Comparison of ENCODE assay signal across 8 cellular contexts in genomic region chr16:19717781-19718623, GRCh38. TPM values are rescaled to one million over a fixed set of nuclear protein-coding genes. Genes with fewer than 3 reads are reported as not detected.
DNase-seq lines count a peak whose midpoint lies in the region; ATAC-seq, FAIRE-seq and TF ChIP-seq lines count a peak whose summit lies in the region.

Gene IQCK (plus strand): TSS chr16:19718271. CDS start chr16:19718307, 36 bp downstream.
Gene KNOP1 (minus strand): TSS chr16:19718227. CDS start chr16:19715035, 3,192 bp downstream.

- peaks cover 10% of the 10 kb centered on the region for H3K36me3 Mint-ChIP-seq in progenitor cell of endocrine pancreas (ENCODE audit: insufficient read depth)

- TF ChIP-seq CTCF in left ventricle myocardium inferior (IDR thresholded peaks at IDR 0.05; ENCODE audit: borderline replicate concordance) (peak; percentile 34), progenitor cell of endocrine pancreas (IDR thresholded peaks at IDR 0.05; ENCODE audit: unreplicated experiment) (no peak), upper lobe of right lung (IDR thresholded peaks at IDR 0.05) (no peak)

- no peaks in the 10 kb centered on the region for H3K9me3 ChIP-seq in left ventricle myocardium inferior (replicated peaks)
- H3K9me3 ChIP-seq in upper lobe of right lung, result no peaks in the 10 kb centered on the region

- peaks cover 64% of the 10 kb centered on the region for H3K4me1 ChIP-seq in left ventricle myocardium inferior
- H3K4me1 ChIP-seq in upper lobe of right lung, result peaks cover 18% of the 10 kb centered on the region

- DNase-seq in GM12891 (ENCODE audit: insufficient read length, low spot score) (peak; percentile 98), NCI-H1092 treated with DMSO at 0.1 percent for 48 hours (lab: John Stamatoyannopoulos, UW) (peak; percentile 87), T-helper 1 cell (peak; percentile 82 to 90 (median 86)), amygdala (lab: John Stamatoyannopoulos, UW) (peak in 55 of 56 donors; percentile 37 to 90 (median 76)), left ventricle myocardium inferior (peak; percentile 90), progenitor cell of endocrine pancreas (ENCODE audit: low spot score, unreplicated experiment) (peak; percentile 77), upper lobe of right lung (peak; percentile 96)

- H3K27ac Mint-ChIP-seq in progenitor cell of endocrine pancreas, result peak within 1 kb of the TSS; percentile 97

- peak within 1 kb of the TSS; percentile 97 for H3K4me3 Mint-ChIP-seq in progenitor cell of endocrine pancreas (ENCODE audit: low read depth)

- no peaks in the 10 kb centered on the region for H3K27me3 Mint-ChIP-seq in progenitor cell of endocrine pancreas

- peaks cover 47% of the 10 kb centered on the region for H3K4me1 Mint-ChIP-seq in progenitor cell of endocrine pancreas (ENCODE audit: low read depth)

- H3K9me3 Mint-ChIP-seq in progenitor cell of endocrine pancreas (ENCODE audit: low read depth), result no peaks in the 10 kb centered on the region

- H3K4me3 ChIP-seq in left ventricle myocardium inferior, result peak within 1 kb of the TSS; percentile 91
- H3K4me3 ChIP-seq in upper lobe of right lung, result peak within 1 kb of the TSS; percentile 74

- H3K27me3 ChIP-seq in left ventricle myocardium inferior (ENCODE audit: low read depth) (no peaks in the 10 kb centered on the region), upper lobe of right lung (no peaks in the 10 kb centered on the region)

- H3K27ac ChIP-seq in left ventricle myocardium inferior (replicated peaks) (peak within 1 kb of the TSS; percentile 90), upper lobe of right lung (peak within 1 kb of the TSS; percentile 75)

- peaks cover 20% of the 10 kb centered on the region for H3K36me3 ChIP-seq in left ventricle myocardium inferior
- H3K36me3 ChIP-seq in upper lobe of right lung, result peaks cover 9% of the 10 kb centered on the region

- intact Hi-C loops in left ventricle myocardium inferior (cut with micrococcal nuclease) (no loop called here), upper lobe of right lung (cut with DNase I) (no loop called here)

- peak; percentile 91 for FAIRE-seq in GM12891 (lab: Jason Lieb, UNC)

- peak; percentile 94 for ATAC-seq in HG02623 (IDR thresholded peaks at IDR 0.05; ENCODE audit: unreplicated experiment)
- peak; percentile 97 for ATAC-seq in upper lobe of right lung

- peak; percentile 63 for TF ChIP-seq POLR2A in GM12891 (IDR thresholded peaks at IDR 0.05; ENCODE audit: low read depth, low read length)

TF ChIP-seq in GM12891, 5 proteins besides CTCF, POLR2A, EP300 and RAD21:
- no peak for TF ChIP-seq TAF1 (IDR thresholded peaks at IDR 0.05; ENCODE audit: low read depth, low read length)
- TF ChIP-seq SPI1 (IDR thresholded peaks at IDR 0.05; ENCODE audit: low read depth, low read length), result no peak
- no peak; the same call in 1 of the 2 replicates for TF ChIP-seq POU2F2 (IDR thresholded peaks at IDR 0.05; ENCODE audit: low read depth, low read length)
- peak; percentile 39; the same call in 1 of the 2 replicates for TF ChIP-seq POLR2AphosphoS5 (IDR thresholded peaks at IDR 0.05; ENCODE audit: low read depth, low read length)
- TF ChIP-seq PAX5 (IDR thresholded peaks at IDR 0.05; ENCODE audit: insufficient read depth, low read length, severe bottlenecking), result no peak

RNA-seq across cellular contexts. Expression of gene IQCK, which starts in this region (rescaled TPM):
- polyA plus RNA-seq in GM12891 (2012; ENCODE audit: low read depth, missing spikeins), result 1.0 TPM
- total RNA-seq in left ventricle myocardium inferior, result 6.0 TPM
- total RNA-seq in progenitor cell of endocrine pancreas, result 31.5 and 33.2 TPM in 2 replicates
- total RNA-seq in upper lobe of right lung, result 7.6 TPM

RNA-seq across cellular contexts. Expression of gene KNOP1, which starts in this region (rescaled TPM):
- polyA plus RNA-seq in GM12891 (2012; ENCODE audit: low read depth, missing spikeins), result 17.7 TPM
- total RNA-seq in left ventricle myocardium inferior, result 6.7 TPM
- total RNA-seq in progenitor cell of endocrine pancreas, result 56.0 and 58.1 TPM in 2 replicates
- total RNA-seq in upper lobe of right lung, result 12.2 TPM

Comparison
In these comparisons a context has a peak if more than half of its experiments do, and no peak if none do; other contexts are left out.
1. Peak in every context shown above with its lines: DNase-seq, ATAC-seq, H3K4me3 ChIP-seq and H3K27ac ChIP-seq.